In the genomic region with DNA sequence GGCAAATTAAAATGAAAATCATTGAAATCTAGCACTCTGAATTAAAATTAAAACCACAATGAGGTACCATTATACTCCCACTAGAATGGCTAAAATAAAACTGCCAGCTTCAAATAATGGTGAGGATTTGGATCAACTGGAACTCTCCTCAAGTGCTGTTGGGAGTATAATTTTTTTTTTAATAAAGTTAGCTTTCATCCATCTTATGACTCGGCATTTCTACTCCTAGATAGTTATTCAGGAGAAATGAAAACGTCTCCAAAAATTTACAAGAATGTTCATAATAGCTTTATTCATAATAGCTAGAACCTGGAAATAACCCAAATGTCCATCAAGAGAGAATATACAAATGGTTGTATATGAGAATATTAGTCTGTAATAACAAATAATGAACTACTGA, we compare ENCODE assay signal across 22 cellular contexts.
A peak's percentile ranks its signal among the peaks of the same experiment; 100 is the strongest.
DNase-seq lines count a peak whose midpoint lies in the region; ATAC-seq and TF ChIP-seq lines count a peak whose summit lies in the region.
"Had no signal": no experiment of that assay in that cellular context is flagged by ENCODE, and none has a peak within 500 bp of the region (broad histone marks: within the 10 kb centered on the region; RNA-seq: fewer than 3 reads in every experiment).

No MANE protein-coding gene starts in this region.

- CTCF ChIA-PET in SK-N-SH (lab: Yijun Ruan, JAX), result no interaction called here
- CTCF ChIA-PET in Caco-2 (lab: Charles Lee), result interaction anchor here (0.6 to 0.7 kb wide), 2 partner anchors 50 to 57 kb away, joined by 3 to 4 read pairs; no protein-coding TSS in a partner anchor

- intact Hi-C loops in Caco-2 (cut with micrococcal nuclease; ENCODE audit: unreplicated experiment) (no loop called here), esophagus muscularis mucosa (cut with DNase I) (no loop called here), left lung (cut with DNase I) (no loop called here)

- H3K4me3 ChIP-seq in SK-N-SH (ENCODE audit: low read depth in 2 of 2, low read length in 1 of 2), result no peak overlapping the region
- no peak overlapping the region for H3K4me3 ChIP-seq in Caco-2 (ENCODE audit: low read depth, low read length)
- no peak overlapping the region for H3K4me3 ChIP-seq in SK-N-MC
- H3K4me3 ChIP-seq in esophagus muscularis mucosa, result no peak overlapping the region
- H3K4me3 ChIP-seq in left lung, result no peak overlapping the region
- H3K4me3 ChIP-seq: BLaER1, GM12878, GM23248 had no signal

- no peak overlapping the region for H3K27ac ChIP-seq in SK-N-SH (ENCODE audit: low read depth in 2 of 2, low read length in 1 of 2)
- H3K27ac ChIP-seq in SK-N-MC, result peak overlapping the region; percentile 42; the same call in 1 of the 2 replicates
- H3K27ac ChIP-seq in esophagus muscularis mucosa (replicated peaks in 1 of 4), result no peak overlapping the region
- no peak overlapping the region for H3K27ac ChIP-seq in left lung
- H3K27ac ChIP-seq: 22Rv1, BLaER1, C4-2B, GM23248 had no signal

- TF ChIP-seq RAD21 in SK-N-SH (IDR thresholded peaks at IDR 0.05; ENCODE audit: low read length), result no peak

- peaks cover 41% of the 10 kb centered on the region for H3K36me3 Mint-ChIP-seq in Caco-2 (ENCODE audit: insufficient read depth, unreplicated experiment)

- DNase-seq in SK-N-SH (no peak), Caco-2 (no peak), SK-N-MC (ENCODE audit: low read depth, low spot score) (no peak), foreskin melanocyte (peak; percentile 24), esophagus muscularis mucosa (ENCODE audit: extremely low spot score) (no peak), GM19240 (ENCODE audit: insufficient read length, low spot score) (no peak), left lung (no peak)
- DNase-seq: CD4-positive, CD25-positive, alpha-beta regulatory T cell; CD8-positive, alpha-beta T cell; DMS 273 treated with DMSO at 0.1 percent for 48 hours; DMS79; EL; GDM1; GM23248; H7; HCEC 1CT had no signal

- H2AFZ ChIP-seq in SK-N-SH (ENCODE audit: low read depth), result peak overlapping the region; percentile 22; the same call in 1 of the 2 replicates
- H2AFZ ChIP-seq: GM23248 had no signal

- H3K9me3 Mint-ChIP-seq in Caco-2 (ENCODE audit: unreplicated experiment), result no peaks in the 10 kb centered on the region
- H3K9me3 Mint-ChIP-seq: CD8-positive, alpha-beta T cell had no signal

- ATAC-seq in SK-N-SH treated with all-trans-retinoic acid at 6 μM for 48 hours, result no peak
- ATAC-seq in left lung, result no peak
- ATAC-seq: CD8-positive, alpha-beta T cell; GM12878 had no signal

- POLR2A ChIA-PET in SK-N-SH (lab: Yijun Ruan, JAX) (no interaction called here), Caco-2 (lab: Charles Lee) (no interaction called here)

- no peaks in the 10 kb centered on the region for H3K27me3 Mint-ChIP-seq in Caco-2 (ENCODE audit: insufficient read depth, unreplicated experiment)
- H3K27me3 Mint-ChIP-seq: B cell; CD4-positive, CD25-positive, alpha-beta regulatory T cell had no signal

- H3K79me2 ChIP-seq in SK-N-SH (ENCODE audit: insufficient read depth), result peaks cover 96% of the 10 kb centered on the region

- no TSS peak for BruUV-seq in Caco-2 (replicated peaks; lab: Mats Ljungman, UMichigan)

- H3K9me3 ChIP-seq in SK-N-SH, result no peaks in the 10 kb centered on the region
- H3K9me3 ChIP-seq in Caco-2, result no peaks in the 10 kb centered on the region
- H3K9me3 ChIP-seq in SK-N-MC (ENCODE audit: low read depth, low read length), result no peaks in the 10 kb centered on the region
- H3K9me3 ChIP-seq in esophagus muscularis mucosa, result no peaks in the 10 kb centered on the region
- no peaks in the 10 kb centered on the region for H3K9me3 ChIP-seq in left lung
- H3K9me3 ChIP-seq: BLaER1 had no signal

- H3K9me2 ChIP-seq in SK-N-SH, result no peaks in the 10 kb centered on the region

- H3K9ac ChIP-seq in SK-N-SH, result no peak overlapping the region
- no peak overlapping the region for H3K9ac ChIP-seq in SK-N-MC (ENCODE audit: insufficient read length)
- H3K9ac ChIP-seq: BLaER1, GM23248 had no signal

- H3K4me1 ChIP-seq in SK-N-SH (ENCODE audit: control insufficient read depth in 1 of 2, insufficient read depth in 2 of 2, low read depth in 1 of 2, low read length in 1 of 2) (no peaks in the 10 kb centered on the region), Caco-2 (no peaks in the 10 kb centered on the region), esophagus muscularis mucosa (peaks cover 0 to 25% (median 20%) of the 10 kb centered on the region in 4 donors), left lung (peaks cover 0 to 10% of the 10 kb centered on the region in 2 donors)
- H3K4me1 ChIP-seq: BLaER1 had no signal

- no peak for TF ChIP-seq POLR2A in esophagus muscularis mucosa (IDR thresholded peaks at IDR 0.05; ENCODE audit: low read depth)

- peak overlapping the region; percentile 77 for H3K27ac Mint-ChIP-seq in Caco-2 (ENCODE audit: unreplicated experiment)
- H3K27ac Mint-ChIP-seq: B cell; CD8-positive, alpha-beta T cell had no signal

- H3K36me3 ChIP-seq in SK-N-SH (replicated peaks in 1 of 2; ENCODE audit: control insufficient read depth in 1 of 2, insufficient read depth in 2 of 2, low read length in 1 of 2), result peaks cover 0 to 26% of the 10 kb centered on the region in 2 experiments
- no peaks in the 10 kb centered on the region for H3K36me3 ChIP-seq in Caco-2 (ENCODE audit: control insufficient read depth, insufficient read depth, low read length)
- peaks cover 12% of the 10 kb centered on the region; the same call in 1 of the 2 replicates for H3K36me3 ChIP-seq in SK-N-MC (ENCODE audit: insufficient read depth, low read length)
- H3K36me3 ChIP-seq in esophagus muscularis mucosa, result no peaks in the 10 kb centered on the region
- H3K36me3 ChIP-seq in left lung, result no peaks in the 10 kb centered on the region

- H3F3A ChIP-seq in SK-N-SH (replicated peaks; ENCODE audit: insufficient read depth), result peaks cover 9% of the 10 kb centered on the region

- no peak for TF ChIP-seq CTCF in SK-N-SH (IDR thresholded peaks at IDR 0.05)
- no peak for TF ChIP-seq CTCF in Caco-2 (IDR thresholded peaks at IDR 0.05; ENCODE audit: insufficient read depth in 1 of 2, low read depth in 1 of 2, low read length in 1 of 2, severe bottlenecking in 1 of 2, unreplicated experiment in 1 of 2)
- no peak for TF ChIP-seq CTCF in esophagus muscularis mucosa (IDR thresholded peaks at IDR 0.05)
- TF ChIP-seq CTCF in left lung (IDR thresholded peaks at IDR 0.05), result no peak

- H4K20me1 ChIP-seq in SK-N-SH (ENCODE audit: insufficient read depth), result peaks cover 39% of the 10 kb centered on the region

- H3K27me3 ChIP-seq in SK-N-SH (ENCODE audit: insufficient read depth) (no peaks in the 10 kb centered on the region), Caco-2 (replicated peaks; ENCODE audit: control insufficient read depth, insufficient read depth, low read length) (no peaks in the 10 kb centered on the region), esophagus muscularis mucosa (no peaks in the 10 kb centered on the region), left lung (no peaks in the 10 kb centered on the region)
- H3K27me3 ChIP-seq: BLaER1 had no signal

- H3K4me2 ChIP-seq in SK-N-SH, result no peak overlapping the region
- H3K4me2 ChIP-seq: BLaER1 had no signal

- no peak overlapping the region for H3K4me3 Mint-ChIP-seq in Caco-2 (ENCODE audit: unreplicated experiment)
- H3K4me3 Mint-ChIP-seq: B cell; CD4-positive, CD25-positive, alpha-beta regulatory T cell; CD8-positive, alpha-beta T cell had no signal

- 60% methylated on average over 2 of the region's 2 CpGs for WGBS in SK-N-SH (ENCODE audit: low lambda C conversion rate)
- 40% methylated on average over 2 of the region's 2 CpGs for whole genome bisulfite sequencing in esophagus muscularis mucosa

- TF ChIP-seq EP300 in SK-N-SH (IDR thresholded peaks at IDR 0.05; ENCODE audit: borderline replicate concordance in 1 of 2, low read depth in 1 of 2, low read length in 1 of 2) (no peak), esophagus muscularis mucosa (IDR thresholded peaks at IDR 0.05) (no peak)

- peaks cover 6% of the 10 kb centered on the region for H3K4me1 Mint-ChIP-seq in Caco-2 (ENCODE audit: low read depth, unreplicated experiment)

TF ChIP-seq in SK-N-SH, 30 proteins besides CTCF, POLR2A, EP300 and RAD21 (continues in another document):
- no peak for TF ChIP-seq ZBTB33 (IDR thresholded peaks at IDR 0.05; ENCODE audit: borderline replicate concordance, low read depth)
- TF ChIP-seq FOSL2 (IDR thresholded peaks at IDR 0.05; ENCODE audit: borderline replicate concordance, low read depth), result no peak
- TF ChIP-seq RCOR1 (IDR thresholded peaks at IDR 0.05; ENCODE audit: low read length), result no peak
- TF ChIP-seq NRF1 (IDR thresholded peaks at IDR 0.05; ENCODE audit: low read depth, low read length), result no peak

TF ChIP-seq in SK-N-SH treated with all-trans-retinoic acid at 6 μM for 48 hours, 23 proteins besides CTCF, POLR2A, EP300 and RAD21 (continues in another document):
- no peak for TF ChIP-seq ESRRG (CRISPR knock-in tag; IDR thresholded peaks at IDR 0.05)
- TF ChIP-seq, protein P1, sequence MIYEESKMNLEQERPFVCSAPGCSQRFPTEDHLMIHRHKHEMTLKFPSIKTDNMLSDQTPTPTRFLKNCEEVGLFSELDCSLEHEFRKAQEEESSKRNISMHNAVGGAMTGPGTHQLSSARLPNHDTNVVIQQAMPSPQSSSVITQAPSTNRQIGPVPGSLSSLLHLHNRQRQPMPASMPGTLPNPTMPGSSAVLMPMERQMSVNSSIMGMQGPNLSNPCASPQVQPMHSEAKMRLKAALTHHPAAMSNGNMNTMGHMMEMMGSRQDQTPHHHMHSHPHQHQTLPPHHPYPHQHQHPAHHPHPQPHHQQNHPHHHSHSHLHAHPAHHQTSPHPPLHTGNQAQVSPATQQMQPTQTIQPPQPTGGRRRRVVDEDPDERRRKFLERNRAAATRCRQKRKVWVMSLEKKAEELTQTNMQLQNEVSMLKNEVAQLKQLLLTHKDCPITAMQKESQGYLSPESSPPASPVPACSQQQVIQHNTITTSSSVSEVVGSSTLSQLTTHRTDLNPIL (CRISPR knock-in tag; IDR thresholded peaks at IDR 0.05; ENCODE audit: low read depth), result no peak
- no peak for TF ChIP-seq ZNF70 (CRISPR knock-in tag; IDR thresholded peaks at IDR 0.05)
- no peak for TF ChIP-seq PATZ1 (CRISPR knock-in tag; IDR thresholded peaks at IDR 0.05; ENCODE audit: borderline replicate concordance)
- no peak for TF ChIP-seq TOX (CRISPR knock-in tag; IDR thresholded peaks at IDR 0.05; ENCODE audit: borderline replicate concordance)
- TF ChIP-seq ISL1 (CRISPR knock-in tag; IDR thresholded peaks at IDR 0.05), result no peak
